In genomic region chr7:30899066-30899465, GRCh38 we compare ENCODE assay signal across 24 cellular contexts. TPM values are rescaled to one million over a fixed set of nuclear protein-coding genes. Genes with fewer than 3 reads are reported as not detected.
DNase-seq lines count a peak whose midpoint lies in the region; ATAC-seq and TF ChIP-seq lines count a peak whose summit lies in the region.
"Had no signal": no experiment of that assay in that cellular context is flagged by ENCODE, and none has a peak within 500 bp of the region (broad histone marks: within the 10 kb centered on the region; RNA-seq: fewer than 3 reads in every experiment).

No MANE protein-coding gene starts in this region.

- TF ChIP-seq POLR2A in heart left ventricle (IDR thresholded peaks at IDR 0.05) (no peak), esophagus muscularis mucosa (IDR thresholded peaks at IDR 0.05; ENCODE audit: low read depth) (no peak)

- ATAC-seq in heart left ventricle (no peak), Right ventricle myocardium inferior (no peak), upper lobe of right lung (no peak)

- no peak for DNase-seq in heart left ventricle
- DNase-seq in Right ventricle myocardium inferior (ENCODE audit: missing footprints), result no peak
- DNase-seq in esophagus muscularis mucosa (ENCODE audit: extremely low spot score), result no peak
- no peak for DNase-seq in upper lobe of right lung
- DNase-seq in C1 segment of cervical spinal cord (lab: John Stamatoyannopoulos, UW), result no peak
- DNase-seq in stimulated activated CD4-positive, alpha-beta T cell treated with anti-CD3 and anti-CD28 coated beads, Interleukin-1b, Interleukin-23, amount 100 ng/mL, for 48 hours, result no peak
- no peak for DNase-seq in activated CD4-positive, alpha-beta T cell treated with anti-CD3 and anti-CD28 coated beads, Interleukin-2, amount 50 U/mL, for 1 hour
- DNase-seq: AML-193; CD4-positive, CD25-positive, alpha-beta regulatory T cell; COR-L47; DMS 273 treated with DMSO at 0.1 percent for 48 hours; DND-41; HFFc6; Karpas-422; NCI-H1417 treated with DMSO at 0.1 percent for 48 hours; NCI-H187 treated with DMSO at 0.1 percent for 48 hours; NCI-H226; NCI-H524 treated with DMSO at 0.1 percent for 48 hours had no signal

- TF ChIP-seq EP300 in esophagus muscularis mucosa (IDR thresholded peaks at IDR 0.05), result no peak

- H3K36me3 ChIP-seq in heart left ventricle (no peaks in the 10 kb centered on the region), esophagus muscularis mucosa (no peaks in the 10 kb centered on the region), skeletal muscle tissue (ENCODE audit: control insufficient read depth in 3 of 3, insufficient read depth in 3 of 3, low read length in 3 of 3) (no peaks in the 10 kb centered on the region), upper lobe of right lung (no peaks in the 10 kb centered on the region)

- H3K27me3 ChIP-seq in heart left ventricle, result no peaks in the 10 kb centered on the region
- no peaks in the 10 kb centered on the region for H3K27me3 ChIP-seq in esophagus muscularis mucosa
- H3K27me3 ChIP-seq in skeletal muscle tissue (ENCODE audit: control insufficient read depth in 3 of 3, insufficient read depth in 3 of 3, low read length in 3 of 3), result no peaks in the 10 kb centered on the region
- H3K27me3 ChIP-seq in upper lobe of right lung, result no peaks in the 10 kb centered on the region

- no peaks in the 10 kb centered on the region for H3K9me3 ChIP-seq in heart left ventricle
- H3K9me3 ChIP-seq in esophagus muscularis mucosa, result no peaks in the 10 kb centered on the region
- no peaks in the 10 kb centered on the region for H3K9me3 ChIP-seq in skeletal muscle tissue (ENCODE audit: control insufficient read depth in 3 of 3, low read length in 3 of 3)
- no peaks in the 10 kb centered on the region for H3K9me3 ChIP-seq in upper lobe of right lung

- H3K4me3 ChIP-seq in heart left ventricle (no peak overlapping the region), esophagus muscularis mucosa (no peak overlapping the region), skeletal muscle tissue (ENCODE audit: low read length in 3 of 3) (no peak overlapping the region), upper lobe of right lung (no peak overlapping the region)

- H3K9ac ChIP-seq in skeletal muscle tissue (ENCODE audit: low read depth in 1 of 3, low read length in 3 of 3), result no peak overlapping the region

- H3K4me1 ChIP-seq in heart left ventricle (peaks cover 13 to 70% (median 60%) of the 10 kb centered on the region in 12 donors), esophagus muscularis mucosa (peaks cover 74 to 90% (median 77%) of the 10 kb centered on the region in 4 donors), skeletal muscle tissue (ENCODE audit: control insufficient read depth in 3 of 3, insufficient read depth in 3 of 3, low read length in 3 of 3) (peaks cover 24 to 39% (median 26%) of the 10 kb centered on the region in 3 donors), upper lobe of right lung (peaks cover 45% of the 10 kb centered on the region)

- 96 to 98% (median 98%) methylated on average over 7 of the region's 7 CpGs for WGBS in heart left ventricle, 4 donors
- WGBS in esophagus muscularis mucosa, result 92% methylated on average over 7 of the region's 7 CpGs

- H3K27ac ChIP-seq in heart left ventricle, result peak overlapping the region in 9 of 12 donors; percentile 26 to 75 (median 66)
- H3K27ac ChIP-seq in esophagus muscularis mucosa (replicated peaks in 1 of 4), result peak overlapping the region; percentile 43 to 78 (median 70)
- peak overlapping the region; percentile 57 for H3K27ac ChIP-seq in skeletal muscle tissue (ENCODE audit: low read depth, low read length)
- peak overlapping the region; percentile 82 for H3K27ac ChIP-seq in upper lobe of right lung
- H3K27ac ChIP-seq: 22Rv1, HL-60 had no signal

- intact Hi-C loops in heart left ventricle (cut with DNase I) (no loop called here), Right ventricle myocardium inferior (cut with DNase I) (no loop called here), esophagus muscularis mucosa (cut with DNase I) (no loop called here), upper lobe of right lung (cut with DNase I) (no loop called here)

- TF ChIP-seq CTCF in heart left ventricle (IDR thresholded peaks at IDR 0.05) (no peak), esophagus muscularis mucosa (IDR thresholded peaks at IDR 0.05) (no peak), upper lobe of right lung (IDR thresholded peaks at IDR 0.05) (no peak)

RNA-seq across cellular contexts. Expression of gene AQP1, which starts 12.6 kb away (rescaled TPM):
- total RNA-seq in heart left ventricle (100 to 1,000 TPM; 113 to 420 (median 206) TPM), Right ventricle myocardium inferior (284 TPM), esophagus muscularis mucosa (100 to 1,000 TPM; 362 to 578 (median 513) TPM), skeletal muscle tissue (67.8 TPM), upper lobe of right lung (1,132 TPM)
- 100 to 1,000 TPM; 220 to 256 TPM for polyA plus RNA-seq in heart left ventricle
- total RNA-seq: G401, HT1080, MCF 10A had no signal
- polyA plus RNA-seq: CD4-positive, CD25-positive, alpha-beta regulatory T cell had no signal
